Comparison of ENCODE assay signal across 13 cellular contexts in the genomic region with DNA sequence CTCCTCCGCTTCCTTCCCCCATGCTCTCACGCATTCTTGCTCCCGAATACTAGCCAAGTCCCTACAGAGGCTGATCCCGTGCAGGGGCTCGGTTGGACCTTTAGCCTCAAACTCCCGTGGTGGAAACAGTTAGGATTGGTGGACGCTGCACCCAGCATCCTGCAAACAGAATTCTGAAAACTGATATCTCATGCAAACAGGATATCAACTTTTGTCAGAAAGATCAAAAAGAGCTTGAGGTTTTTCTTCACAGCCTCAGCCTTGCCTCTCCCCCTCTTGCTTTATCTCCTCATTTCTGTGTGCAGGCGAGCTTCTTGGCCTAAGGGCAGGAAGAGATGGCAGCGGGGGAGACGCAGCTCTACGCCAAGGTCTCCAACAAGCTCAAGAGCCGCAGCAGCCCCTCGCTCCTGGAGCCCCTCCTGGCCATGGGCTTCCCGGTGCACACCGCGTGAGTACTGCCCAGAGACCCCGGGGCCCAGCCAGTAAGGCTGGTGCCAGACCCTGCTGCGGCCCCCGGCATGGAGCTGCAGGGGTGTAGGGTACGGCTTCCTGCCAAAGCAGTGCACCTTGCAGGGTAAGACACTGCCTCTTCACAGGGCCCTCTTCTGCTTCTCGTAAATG. TPM values are rescaled to one million over a fixed set of nuclear protein-coding genes. Genes with fewer than 3 reads are reported as not detected.
DNase-seq lines count a peak whose midpoint lies in the region; ATAC-seq and TF ChIP-seq lines count a peak whose summit lies in the region.
"Had no signal": no experiment of that assay in that cellular context is flagged by ENCODE, and none has a peak within 500 bp of the region (broad histone marks: within the 10 kb centered on the region; RNA-seq: fewer than 3 reads in every experiment).

A gene with protein sequence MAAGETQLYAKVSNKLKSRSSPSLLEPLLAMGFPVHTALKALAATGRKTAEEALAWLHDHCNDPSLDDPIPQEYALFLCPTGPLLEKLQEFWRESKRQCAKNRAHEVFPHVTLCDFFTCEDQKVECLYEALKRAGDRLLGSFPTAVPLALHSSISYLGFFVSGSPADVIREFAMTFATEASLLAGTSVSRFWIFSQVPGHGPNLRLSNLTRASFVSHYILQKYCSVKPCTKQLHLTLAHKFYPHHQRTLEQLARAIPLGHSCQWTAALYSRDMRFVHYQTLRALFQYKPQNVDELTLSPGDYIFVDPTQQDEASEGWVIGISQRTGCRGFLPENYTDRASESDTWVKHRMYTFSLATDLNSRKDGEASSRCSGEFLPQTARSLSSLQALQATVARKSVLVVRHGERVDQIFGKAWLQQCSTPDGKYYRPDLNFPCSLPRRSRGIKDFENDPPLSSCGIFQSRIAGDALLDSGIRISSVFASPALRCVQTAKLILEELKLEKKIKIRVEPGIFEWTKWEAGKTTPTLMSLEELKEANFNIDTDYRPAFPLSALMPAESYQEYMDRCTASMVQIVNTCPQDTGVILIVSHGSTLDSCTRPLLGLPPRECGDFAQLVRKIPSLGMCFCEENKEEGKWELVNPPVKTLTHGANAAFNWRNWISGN (plus strand): TSS at position 292 of the 621 bp plus-strand sequence. CDS start 44 bp downstream, at position 336.

- H3K36me3 Mint-ChIP-seq in T-helper 2 cell treated with Interferon-gamma antibody and Interleukin-4, amounts not matched to agents 5 μg/mL and 100 μg/mL, for 36 hours (ENCODE audit: low read depth), result peaks cover 49% of the 10 kb centered on the region
- peaks cover 9% of the 10 kb centered on the region for H3K36me3 Mint-ChIP-seq in activated naive CD4-positive, alpha-beta T cell treated with anti-CD3 and anti-CD28 coated beads, Interleukin-2, amount 50 U/mL, for 24 hours
- H3K36me3 Mint-ChIP-seq in natural killer cell treated with Interleukin-12 subunit alpha and Interleukin-12 subunit beta and Interleukin-15 and Interleukin-18, amount 100 ng/mL, for 72 hours, result peaks cover 5% of the 10 kb centered on the region
- H3K36me3 Mint-ChIP-seq in progenitor cell of endocrine pancreas (ENCODE audit: insufficient read depth), result no peaks in the 10 kb centered on the region

- H2AFZ ChIP-seq in DND-41 (ENCODE audit: low read depth, low read length), result peak within 1 kb of the TSS; percentile 72
- H2AFZ ChIP-seq: PC-9 had no signal

- peaks cover 7% of the 10 kb centered on the region for H3K9me3 Mint-ChIP-seq in T-helper 2 cell treated with Interferon-gamma antibody and Interleukin-4, amounts not matched to agents 5 μg/mL and 100 μg/mL, for 36 hours
- H3K9me3 Mint-ChIP-seq in activated naive CD4-positive, alpha-beta T cell treated with anti-CD3 and anti-CD28 coated beads, Interleukin-2, amount 50 U/mL, for 24 hours, result peaks cover 5% of the 10 kb centered on the region
- no peaks in the 10 kb centered on the region for H3K9me3 Mint-ChIP-seq in natural killer cell treated with Interleukin-12 subunit alpha and Interleukin-12 subunit beta and Interleukin-15 and Interleukin-18, amount 100 ng/mL, for 72 hours
- no peaks in the 10 kb centered on the region for H3K9me3 Mint-ChIP-seq in progenitor cell of endocrine pancreas (ENCODE audit: low read depth)

- H3K4me3 ChIP-seq in DND-41 (ENCODE audit: low read depth in 1 of 2, low read length in 2 of 2), result peak within 1 kb of the TSS; percentile 39 to 67
- no peak within 1 kb of the TSS for H3K4me3 ChIP-seq in dorsolateral prefrontal cortex
- H3K4me3 ChIP-seq: GM12878, PC-9 had no signal

- peak within 1 kb of the TSS; percentile 97 for H3K4me3 Mint-ChIP-seq in T-helper 2 cell treated with Interferon-gamma antibody and Interleukin-4, amounts not matched to agents 5 μg/mL and 100 μg/mL, for 36 hours
- peak within 1 kb of the TSS; percentile 89 for H3K4me3 Mint-ChIP-seq in activated naive CD4-positive, alpha-beta T cell treated with anti-CD3 and anti-CD28 coated beads, Interleukin-2, amount 50 U/mL, for 24 hours
- peak within 1 kb of the TSS; percentile 94 for H3K4me3 Mint-ChIP-seq in natural killer cell treated with Interleukin-12 subunit alpha and Interleukin-12 subunit beta and Interleukin-15 and Interleukin-18, amount 100 ng/mL, for 72 hours
- H3K4me3 Mint-ChIP-seq in progenitor cell of endocrine pancreas (ENCODE audit: low read depth), result no peak within 1 kb of the TSS

- TF ChIP-seq CTCF in DND-41 (IDR thresholded peaks at IDR 0.05; ENCODE audit: borderline replicate concordance, extremely low read depth, low read length, poor library complexity, severe bottlenecking), result no peak
- no peak for TF ChIP-seq CTCF in dorsolateral prefrontal cortex (IDR thresholded peaks at IDR 0.05 in 54 of 56, conservative IDR thresholded peaks at IDR 0.05 in 2 of 56; ENCODE audit: low read depth in 1 of 56, partially characterized antibody in 56 of 56)
- no peak for TF ChIP-seq CTCF in progenitor cell of endocrine pancreas (IDR thresholded peaks at IDR 0.05; ENCODE audit: unreplicated experiment)

- H3K9me3 ChIP-seq in DND-41 (ENCODE audit: insufficient read depth, low read length, severe bottlenecking), result peaks cover 8% of the 10 kb centered on the region

- intact Hi-C loops in dorsolateral prefrontal cortex (cut with DNase I), result no loop called here

- H3K27me3 ChIP-seq in DND-41 (ENCODE audit: insufficient read depth, low read length, poor library complexity), result no peaks in the 10 kb centered on the region
- peaks cover 0 to 4% (median 0%) of the 10 kb centered on the region in 45 donors for H3K27me3 ChIP-seq in dorsolateral prefrontal cortex

- H4K20me1 ChIP-seq in DND-41 (ENCODE audit: insufficient read depth, low read length), result no peaks in the 10 kb centered on the region

- peaks cover 22% of the 10 kb centered on the region for H3K36me3 ChIP-seq in DND-41 (ENCODE audit: insufficient read depth, low read length)

- DNase-seq in DND-41 (peak; percentile 82), dorsolateral prefrontal cortex (no peak), progenitor cell of endocrine pancreas (ENCODE audit: low spot score, unreplicated experiment) (no peak), GDM1 (lab: John Stamatoyannopoulos, UW) (no peak), NOMO-1 treated with dmso at 0.1 percent for 144 hours (lab: John Stamatoyannopoulos, UW; ENCODE audit: unreplicated experiment) (no peak)
- peak; percentile 50 for DNase-seq in T-helper 2 cell treated with Interferon-gamma antibody and Interleukin-4, amounts not matched to agents 5 μg/mL and 100 μg/mL, for 36 hours (ENCODE audit: low spot score)
- DNase-seq in natural killer cell treated with Interleukin-12 subunit alpha and Interleukin-12 subunit beta and Interleukin-15 and Interleukin-18, amount 100 ng/mL, for 72 hours (ENCODE audit: low spot score), result no peak
- DNase-seq: NCI-H187, PC-9 had no signal

- no peaks in the 10 kb centered on the region for H3K27me3 Mint-ChIP-seq in T-helper 2 cell treated with Interferon-gamma antibody and Interleukin-4, amounts not matched to agents 5 μg/mL and 100 μg/mL, for 36 hours (ENCODE audit: low read depth)
- H3K27me3 Mint-ChIP-seq in activated naive CD4-positive, alpha-beta T cell treated with anti-CD3 and anti-CD28 coated beads, Interleukin-2, amount 50 U/mL, for 24 hours, result no peaks in the 10 kb centered on the region
- H3K27me3 Mint-ChIP-seq in natural killer cell treated with Interleukin-12 subunit alpha and Interleukin-12 subunit beta and Interleukin-15 and Interleukin-18, amount 100 ng/mL, for 72 hours, result peaks cover 5 to 23% of the 10 kb centered on the region in 2 donors
- H3K27me3 Mint-ChIP-seq in progenitor cell of endocrine pancreas, result peaks cover 3% of the 10 kb centered on the region

- peak within 1 kb of the TSS; percentile 89 for H3K9ac ChIP-seq in DND-41 (ENCODE audit: low read depth, low read length)

- peak within 1 kb of the TSS; percentile 91 for H3K27ac ChIP-seq in DND-41 (ENCODE audit: low read length)
- H3K27ac ChIP-seq in dorsolateral prefrontal cortex, result no peak within 1 kb of the TSS
- H3K27ac ChIP-seq: PC-9 had no signal

- ATAC-seq in DND-41 (ENCODE audit: insufficient read depth, low read depth), result peak; percentile 67
- peak; percentile 57 to 67 for ATAC-seq in natural killer cell treated with Interleukin-12 subunit alpha and Interleukin-12 subunit beta and Interleukin-15 and Interleukin-18, amount 100 ng/mL, for 72 hours
- ATAC-seq: GM12878 had no signal

- peaks cover 68% of the 10 kb centered on the region for H3K79me2 ChIP-seq in DND-41 (ENCODE audit: insufficient read depth, low read length)

- peak within 1 kb of the TSS; percentile 89 for H3K27ac Mint-ChIP-seq in T-helper 2 cell treated with Interferon-gamma antibody and Interleukin-4, amounts not matched to agents 5 μg/mL and 100 μg/mL, for 36 hours
- H3K27ac Mint-ChIP-seq in activated naive CD4-positive, alpha-beta T cell treated with anti-CD3 and anti-CD28 coated beads, Interleukin-2, amount 50 U/mL, for 24 hours, result peak within 1 kb of the TSS; percentile 97
- peak within 1 kb of the TSS; percentile 48 to 93 for H3K27ac Mint-ChIP-seq in natural killer cell treated with Interleukin-12 subunit alpha and Interleukin-12 subunit beta and Interleukin-15 and Interleukin-18, amount 100 ng/mL, for 72 hours
- no peak within 1 kb of the TSS for H3K27ac Mint-ChIP-seq in progenitor cell of endocrine pancreas

- H3K4me2 ChIP-seq in DND-41 (ENCODE audit: insufficient read depth, low read length), result peak within 1 kb of the TSS; percentile 79
- H3K4me2 ChIP-seq: PC-9 had no signal

- peaks cover 52% of the 10 kb centered on the region for H3K4me1 Mint-ChIP-seq in T-helper 2 cell treated with Interferon-gamma antibody and Interleukin-4, amounts not matched to agents 5 μg/mL and 100 μg/mL, for 36 hours (ENCODE audit: low read depth)
- peaks cover 75% of the 10 kb centered on the region for H3K4me1 Mint-ChIP-seq in activated naive CD4-positive, alpha-beta T cell treated with anti-CD3 and anti-CD28 coated beads, Interleukin-2, amount 50 U/mL, for 24 hours
- H3K4me1 Mint-ChIP-seq in natural killer cell treated with Interleukin-12 subunit alpha and Interleukin-12 subunit beta and Interleukin-15 and Interleukin-18, amount 100 ng/mL, for 72 hours (ENCODE audit: low read depth in 2 of 2), result peaks cover 14 to 28% of the 10 kb centered on the region in 2 donors
- H3K4me1 Mint-ChIP-seq in progenitor cell of endocrine pancreas (ENCODE audit: low read depth), result peaks cover 14% of the 10 kb centered on the region

- H3K4me1 ChIP-seq in DND-41 (ENCODE audit: insufficient read depth, low read length), result peaks cover 56% of the 10 kb centered on the region

RNA-seq across cellular contexts. Expression of the gene that starts here (rescaled TPM):
- 1 to 10 TPM; 1.7 to 9.2 TPM for total RNA-seq in natural killer cell treated with Interleukin-12 subunit alpha and Interleukin-12 subunit beta and Interleukin-15 and Interleukin-18, amount 100 ng/mL, for 72 hours
- 1 to 10 TPM in 2 of 120 experiments, under 1 TPM in 6, not detected in 112; 0.21 to 1.4 (median 0.60) TPM for total RNA-seq in dorsolateral prefrontal cortex
- not detected in 2 replicates for total RNA-seq in progenitor cell of endocrine pancreas
- total RNA-seq: HT1080, osteoblast, PC-9 had no signal

Comparison
In these comparisons a context has a peak if more than half of its experiments do, and no peak if none do; other contexts are left out.
1. DNase-seq: peak in DND-41 (single experiment) and T-helper 2 cell treated with Interferon-gamma antibody and Interleukin-4, amounts not matched to agents 5 μg/mL and 100 μg/mL, for 36 hours (single experiment); none in natural killer cell treated with Interleukin-12 subunit alpha and Interleukin-12 subunit beta and Interleukin-15 and Interleukin-18, amount 100 ng/mL, for 72 hours (single experiment), dorsolateral prefrontal cortex (0 of 10), progenitor cell of endocrine pancreas (single experiment), GDM1 (single experiment) and NOMO-1 treated with dmso at 0.1 percent for 144 hours (single experiment).
2. H3K4me3 ChIP-seq: peak in DND-41 (2 of 2); none in dorsolateral prefrontal cortex (0 of 59).